Comparison of ENCODE assay signal across 15 cellular contexts in the genomic region with DNA sequence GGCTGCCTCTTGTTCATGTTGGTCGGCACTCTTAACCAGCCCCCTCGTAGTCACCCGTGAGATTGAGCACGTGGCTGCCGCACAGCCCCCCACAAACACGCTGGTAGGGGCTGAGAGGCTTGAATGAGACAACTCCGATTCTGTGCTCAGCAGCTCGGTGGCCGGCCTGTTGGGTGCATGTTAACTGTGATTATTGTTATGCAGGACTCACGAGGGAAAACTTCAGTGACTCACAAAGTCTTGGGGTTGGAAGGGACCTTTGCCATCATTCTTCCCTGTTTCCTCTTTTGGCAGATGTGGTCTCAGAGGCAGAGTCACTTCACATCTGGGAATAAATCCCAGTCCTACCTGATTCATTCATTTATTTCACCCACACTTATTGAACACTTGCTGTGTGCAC.
DNase-seq lines count a peak whose midpoint lies in the region; ATAC-seq and TF ChIP-seq lines count a peak whose summit lies in the region.
"Had no signal": no experiment of that assay in that cellular context is flagged by ENCODE, and none has a peak within 500 bp of the region (broad histone marks: within the 10 kb centered on the region; RNA-seq: fewer than 3 reads in every experiment).

No MANE protein-coding gene starts in this region.

- DNase-seq in AG04450 (ENCODE audit: low read depth, low spot score) (peak; percentile 67), MG63 (peak; percentile 77), esophagus squamous epithelium (lab: John Stamatoyannopoulos, UW) (no peak), trophoblast cell (peak; percentile 33 to 55), NCI-H69 (lab: John Stamatoyannopoulos, UW) (no peak), OCI-LY7 (ENCODE audit: low spot score) (no peak)
- no peak for DNase-seq in stimulated activated CD4-positive, alpha-beta T cell treated with anti-CD3 and anti-CD28 coated beads, Interleukin-4, amount 100 ng/mL, for 1 hour
- DNase-seq: activated CD4-positive, alpha-beta T cell treated with anti-CD3 and anti-CD28 coated beads, Interleukin-2, amount 50 U/mL, for 1 hour; activated effector memory CD4-positive, alpha-beta T cell treated with Interleukin-2 at 50 U/mL for 16 hours; colonic mucosa; GDM1; mucosa of descending colon; NCI-H526 treated with DMSO at 0.1 percent for 48 hours; T-helper 1 cell had no signal

- no peak for TF ChIP-seq CTCF in AG04450 (IDR thresholded peaks at IDR 0.05; ENCODE audit: low read depth, low read length)
- no peak for TF ChIP-seq CTCF in esophagus squamous epithelium (IDR thresholded peaks at IDR 0.05)
- no peak for TF ChIP-seq CTCF in OCI-LY7 (conservative IDR thresholded peaks at IDR 0.05; ENCODE audit: low read length)

- H2BK5ac ChIP-seq in trophoblast cell (ENCODE audit: low read depth, low read length, poor library complexity), result no peak overlapping the region

- 73% methylated on average over 5 to 10 of the region's 10 CpGs for WGBS in esophagus squamous epithelium, 2 donors
- WGBS in trophoblast cell (ENCODE audit: extremely low coverage, insufficient coverage, insufficient read length), result no CpG with 5 or more reads among the region's 10 CpGs

- H3K79me1 ChIP-seq in trophoblast cell (ENCODE audit: low read length), result no peaks in the 10 kb centered on the region

- H4K91ac ChIP-seq in trophoblast cell (ENCODE audit: low read depth, low read length), result no peak overlapping the region

- no peaks in the 10 kb centered on the region for H3K27me3 ChIP-seq in AG04450 (ENCODE audit: control insufficient read depth, insufficient read depth, low read length)
- no peaks in the 10 kb centered on the region for H3K27me3 ChIP-seq in MG63
- H3K27me3 ChIP-seq in esophagus squamous epithelium, result no peaks in the 10 kb centered on the region
- no peaks in the 10 kb centered on the region for H3K27me3 ChIP-seq in trophoblast cell (ENCODE audit: insufficient read depth, low read length)
- H3K27me3 ChIP-seq: colonic mucosa had no signal

- peak overlapping the region; percentile 88 for H3K27ac ChIP-seq in AG04450 (ENCODE audit: low read depth, low read length)
- H3K27ac ChIP-seq in esophagus squamous epithelium, result peak overlapping the region; percentile 52 to 93 (median 80)
- H3K27ac ChIP-seq in trophoblast cell (ENCODE audit: low read depth, low read length), result no peak overlapping the region
- H3K27ac ChIP-seq in OCI-LY7 (ENCODE audit: low read depth, low read length, poor library complexity, severe bottlenecking), result no peak overlapping the region

- no peak overlapping the region for H2BK12ac ChIP-seq in trophoblast cell (ENCODE audit: low read length)

- no peak overlapping the region for H2AK5ac ChIP-seq in trophoblast cell (ENCODE audit: low read length)

- no peak overlapping the region for H4K8ac ChIP-seq in trophoblast cell (ENCODE audit: low read depth, low read length)

- POLR2A ChIA-PET in AG04450 (lab: Yijun Ruan, JAX), result interaction anchor here (1.3 kb wide), 2 partner anchors 13 to 130 kb away, joined by 3 to 6 read pairs; no protein-coding TSS in a partner anchor
- POLR2A ChIA-PET in OCI-LY7 (lab: Charles Lee), result no interaction called here

- no peak overlapping the region for H3K23ac ChIP-seq in trophoblast cell (ENCODE audit: low read length)

- H3K36me3 ChIP-seq in MG63 (no peaks in the 10 kb centered on the region), esophagus squamous epithelium (no peaks in the 10 kb centered on the region), trophoblast cell (ENCODE audit: control insufficient read depth in 1 of 2, insufficient read depth in 2 of 2, low read length in 2 of 2) (no peaks in the 10 kb centered on the region), OCI-LY7 (ENCODE audit: insufficient read depth, low read length) (no peaks in the 10 kb centered on the region)
- H3K36me3 ChIP-seq: colonic mucosa had no signal

- no peak overlapping the region for H3K14ac ChIP-seq in trophoblast cell (ENCODE audit: low read length)

- no peak overlapping the region for H3K18ac ChIP-seq in trophoblast cell (ENCODE audit: low read length)

- no peaks in the 10 kb centered on the region for H3K9me2 ChIP-seq in OCI-LY7 (ENCODE audit: insufficient read depth, low read length)

- H4K12ac ChIP-seq in trophoblast cell (ENCODE audit: low read depth, low read length), result no peak overlapping the region

- no TSS peak for BruUV-seq in OCI-LY7 (replicated peaks; lab: Mats Ljungman, UMichigan)

- H3K4me1 ChIP-seq in esophagus squamous epithelium (peaks cover 0 to 23% (median 14%) of the 10 kb centered on the region in 3 donors), trophoblast cell (ENCODE audit: control insufficient read depth in 1 of 2, insufficient read depth in 2 of 2, low read length in 2 of 2) (peaks cover 9 to 19% of the 10 kb centered on the region in 2 experiments), OCI-LY7 (ENCODE audit: insufficient read depth, low read length, poor library complexity, severe bottlenecking) (no peaks in the 10 kb centered on the region)
- H3K4me1 ChIP-seq: colonic mucosa had no signal

- CTCF ChIA-PET in AG04450 (lab: Charles Lee), result interaction anchor here (1.4 kb wide), 1 partner anchor 338 kb away, joined by 5 read pairs; no protein-coding TSS in a partner anchor
- CTCF ChIA-PET in OCI-LY7 (lab: Charles Lee; ENCODE audit: unreplicated experiment), result no interaction called here

- intact Hi-C loops in esophagus squamous epithelium (cut with DNase I), result no loop called here
- intact Hi-C loops in OCI-LY7 (cut with micrococcal nuclease; ENCODE audit: unreplicated experiment), result no loop called here

- H3K4me3 ChIP-seq in AG04450 (ENCODE audit: low read depth, low read length) (no peak overlapping the region), MG63 (no peak overlapping the region), esophagus squamous epithelium (no peak overlapping the region), trophoblast cell (ENCODE audit: low read depth, low read length) (no peak overlapping the region), OCI-LY7 (ENCODE audit: low read depth, low read length, poor library complexity, severe bottlenecking) (no peak overlapping the region)
- H3K4me3 ChIP-seq: colonic mucosa, mucosa of descending colon had no signal

- no peak overlapping the region for H3K9ac ChIP-seq in trophoblast cell (ENCODE audit: low read length)

- H2BK120ac ChIP-seq in trophoblast cell (ENCODE audit: insufficient read depth, low read length, poor library complexity), result no peak overlapping the region

- H3K79me2 ChIP-seq in trophoblast cell (ENCODE audit: control insufficient read depth, insufficient read depth, low read length, poor library complexity) (no peaks in the 10 kb centered on the region), OCI-LY7 (ENCODE audit: insufficient read depth, low read depth, low read length) (no peaks in the 10 kb centered on the region)

- H3K4ac ChIP-seq in trophoblast cell (ENCODE audit: low read depth, low read length), result no peak overlapping the region

- no peak overlapping the region for H2AFZ ChIP-seq in trophoblast cell (ENCODE audit: insufficient read depth, low read length, poor library complexity)
- H2AFZ ChIP-seq in OCI-LY7 (ENCODE audit: low read length), result no peak overlapping the region

- no peak for ATAC-seq in HG02938 (IDR thresholded peaks at IDR 0.05; ENCODE audit: unreplicated experiment)
- ATAC-seq: mucosa of descending colon had no signal

- peak in 1 of 4 donors; percentile 12 for TF ChIP-seq POLR2A in esophagus squamous epithelium (IDR thresholded peaks at IDR 0.05)

- H3K4me2 ChIP-seq in trophoblast cell (ENCODE audit: low read length), result no peak overlapping the region
- no peak overlapping the region for H3K4me2 ChIP-seq in OCI-LY7 (ENCODE audit: low read length)

- H3K9me3 ChIP-seq in AG04450 (ENCODE audit: control insufficient read depth, insufficient read depth, low read length) (no peaks in the 10 kb centered on the region), MG63 (no peaks in the 10 kb centered on the region), esophagus squamous epithelium (no peaks in the 10 kb centered on the region), trophoblast cell (ENCODE audit: insufficient read depth, low read depth, low read length) (no peaks in the 10 kb centered on the region), OCI-LY7 (ENCODE audit: low read length) (no peaks in the 10 kb centered on the region)
- H3K9me3 ChIP-seq: colonic mucosa, mucosa of descending colon had no signal

- no peaks in the 10 kb centered on the region for H4K20me1 ChIP-seq in OCI-LY7 (ENCODE audit: insufficient read depth, low read length)

Comparison
In these comparisons a context has a peak if more than half of its experiments do, and no peak if none do; other contexts are left out.
1. DNase-seq: peak in AG04450 (single experiment), MG63 (single experiment) and trophoblast cell (2 of 2); none in esophagus squamous epithelium (single experiment), NCI-H69 (single experiment), OCI-LY7 (single experiment) and stimulated activated CD4-positive, alpha-beta T cell treated with anti-CD3 and anti-CD28 coated beads, Interleukin-4, amount 100 ng/mL, for 1 hour (single experiment).
2. H3K27ac ChIP-seq: peak in AG04450 (single experiment) and esophagus squamous epithelium (4 of 4); none in trophoblast cell (single experiment) and OCI-LY7 (single experiment).